22 cellular contexts compared by ENCODE assay signal in genomic region chr11:117591316-117592039, GRCh38.
"Had no signal": no experiment of that assay in that cellular context is flagged by ENCODE, and none has a peak within 500 bp of the region (broad histone marks: within the 10 kb centered on the region; RNA-seq: fewer than 3 reads in every experiment).

No MANE protein-coding gene starts in this region.

- H3K27ac ChIP-seq: brain microvascular endothelial cell, colonic mucosa, esophagus muscularis mucosa, thoracic aorta, VCaP had no signal

- H3K27me3 ChIP-seq: colonic mucosa had no signal

- H3K27ac Mint-ChIP-seq: activated CD4-positive, alpha-beta T cell treated with anti-CD3 and anti-CD28 coated beads, Interleukin-2, amount 10 ng/mL, durations not matched to agents 24 days and 14 days; activated CD8-positive, alpha-beta memory T cell treated with anti-CD3 and anti-CD28 coated beads, Interleukin-2, amount 10 ng/mL, durations not matched to agents 7 days and 5 days; activated CD8-positive, alpha-beta T cell treated with anti-CD3 and anti-CD28 coated beads for 36 hours; activated naive CD4-positive, alpha-beta T cell treated with anti-CD3 and anti-CD28 coated beads, Interleukin-2, amount 50 U/mL, for 72 hours; memory B cell; nephron progenitor cell; stimulated activated naive B cell treated with anti-CD40 and anti-IgM and Interleukin-4, amounts not matched to agents 10 μg/mL and 1 μg/mL and 100 μg/mL, for 72 hours; T-cell; T-helper 2 cell treated with Interferon-gamma antibody and Interleukin-4, amounts not matched to agents 5 μg/mL and 100 μg/mL, for 36 hours; type B pancreatic cell had no signal

- H3K4me1 ChIP-seq: colonic mucosa, esophagus muscularis mucosa had no signal

- H3K9me3 Mint-ChIP-seq: activated CD4-positive, alpha-beta T cell treated with anti-CD3 and anti-CD28 coated beads, Interleukin-2, amount 10 ng/mL, durations not matched to agents 24 days and 14 days; activated CD8-positive, alpha-beta T cell treated with anti-CD3 and anti-CD28 coated beads for 36 hours; central memory CD8-positive, alpha-beta T cell; memory B cell; nephron progenitor cell; stimulated activated naive B cell treated with anti-CD40 and anti-IgM and Interleukin-4, amounts not matched to agents 10 μg/mL and 1 μg/mL and 100 μg/mL, for 72 hours; T-cell; T-helper 2 cell treated with Interferon-gamma antibody and Interleukin-4, amounts not matched to agents 5 μg/mL and 100 μg/mL, for 36 hours; type B pancreatic cell had no signal

- H3K4me1 Mint-ChIP-seq: activated CD4-positive, alpha-beta T cell treated with anti-CD3 and anti-CD28 coated beads, Interleukin-2, amount 10 ng/mL, durations not matched to agents 24 days and 14 days; central memory CD8-positive, alpha-beta T cell; memory B cell; nephron progenitor cell; stimulated activated naive B cell treated with anti-CD40 and anti-IgM and Interleukin-4, amounts not matched to agents 10 μg/mL and 1 μg/mL and 100 μg/mL, for 72 hours; T-cell had no signal

- ATAC-seq: activated CD4-positive, CD25-positive, alpha-beta regulatory T cell treated with anti-CD3 and anti-CD28 coated beads, Interleukin-2, amount 50 U/mL, for 24 hours; activated CD8-positive, alpha-beta memory T cell treated with anti-CD3 and anti-CD28 coated beads, Interleukin-2, amount 10 ng/mL, durations not matched to agents 7 days and 5 days; activated CD8-positive, alpha-beta T cell treated with anti-CD3 and anti-CD28 coated beads for 36 hours; activated naive CD4-positive, alpha-beta T cell treated with anti-CD3 and anti-CD28 coated beads, Interleukin-2, amount 50 U/mL, for 72 hours; stimulated activated naive B cell treated with anti-CD40 and anti-IgM and Interleukin-4, amounts not matched to agents 10 μg/mL and 1 μg/mL and 100 μg/mL, for 72 hours; T-cell had no signal

- H3K4me3 ChIP-seq: colonic mucosa, esophagus muscularis mucosa, thoracic aorta had no signal

- H3K36me3 Mint-ChIP-seq: activated CD8-positive, alpha-beta memory T cell treated with anti-CD3 and anti-CD28 coated beads, Interleukin-2, amount 10 ng/mL, durations not matched to agents 7 days and 5 days; activated naive CD4-positive, alpha-beta T cell treated with anti-CD3 and anti-CD28 coated beads, Interleukin-2, amount 50 U/mL, for 72 hours; memory B cell; stimulated activated naive B cell treated with anti-CD40 and anti-IgM and Interleukin-4, amounts not matched to agents 10 μg/mL and 1 μg/mL and 100 μg/mL, for 72 hours; T-cell; type B pancreatic cell had no signal

- H3K4me3 Mint-ChIP-seq: activated CD4-positive, alpha-beta T cell treated with anti-CD3 and anti-CD28 coated beads, Interleukin-2, amount 10 ng/mL, durations not matched to agents 24 days and 14 days; activated CD8-positive, alpha-beta memory T cell treated with anti-CD3 and anti-CD28 coated beads, Interleukin-2, amount 10 ng/mL, durations not matched to agents 7 days and 5 days; activated CD8-positive, alpha-beta T cell treated with anti-CD3 and anti-CD28 coated beads for 36 hours; central memory CD8-positive, alpha-beta T cell; memory B cell; nephron progenitor cell; stimulated activated naive B cell treated with anti-CD40 and anti-IgM and Interleukin-4, amounts not matched to agents 10 μg/mL and 1 μg/mL and 100 μg/mL, for 72 hours; T-cell; T-helper 2 cell treated with Interferon-gamma antibody and Interleukin-4, amounts not matched to agents 5 μg/mL and 100 μg/mL, for 36 hours; type B pancreatic cell had no signal

- H3K9me3 ChIP-seq: colonic mucosa, esophagus muscularis mucosa, thoracic aorta had no signal

- H3K36me3 ChIP-seq: brain microvascular endothelial cell, colonic mucosa, esophagus muscularis mucosa, thoracic aorta had no signal

- DNase-seq: activated CD4-positive, alpha-beta T cell treated with anti-CD3 and anti-CD28 coated beads, Interleukin-2, amount 10 ng/mL, durations not matched to agents 24 days and 14 days; activated CD8-positive, alpha-beta memory T cell treated with anti-CD3 and anti-CD28 coated beads, Interleukin-2, amount 10 ng/mL, durations not matched to agents 7 days and 5 days; activated CD8-positive, alpha-beta T cell treated with anti-CD3 and anti-CD28 coated beads for 36 hours; activated gamma-delta T cell treated with Interleukin-2 at 50 U/mL for 16 hours; activated T-cell treated with anti-CD3 and anti-CD28 coated beads for 4 hours; brain microvascular endothelial cell; colonic mucosa; nephron progenitor cell; occipital lobe; stimulated activated CD4-positive, alpha-beta T cell treated with anti-CD3 and anti-CD28 coated beads, Interleukin-12 subunit alpha, Interleukin-12 subunit beta, amount 100 ng/mL, for 4 hours; stimulated activated CD4-positive, alpha-beta T cell treated with anti-CD3 and anti-CD28 coated beads, Interleukin-1b, Interleukin-23, amount 100 ng/mL, for 48 hours; stimulated activated naive B cell treated with anti-CD40 and anti-IgM and Interleukin-4, amounts not matched to agents 10 μg/mL and 1 μg/mL and 100 μg/mL, for 72 hours; T-cell had no signal
